In the genomic region with DNA sequence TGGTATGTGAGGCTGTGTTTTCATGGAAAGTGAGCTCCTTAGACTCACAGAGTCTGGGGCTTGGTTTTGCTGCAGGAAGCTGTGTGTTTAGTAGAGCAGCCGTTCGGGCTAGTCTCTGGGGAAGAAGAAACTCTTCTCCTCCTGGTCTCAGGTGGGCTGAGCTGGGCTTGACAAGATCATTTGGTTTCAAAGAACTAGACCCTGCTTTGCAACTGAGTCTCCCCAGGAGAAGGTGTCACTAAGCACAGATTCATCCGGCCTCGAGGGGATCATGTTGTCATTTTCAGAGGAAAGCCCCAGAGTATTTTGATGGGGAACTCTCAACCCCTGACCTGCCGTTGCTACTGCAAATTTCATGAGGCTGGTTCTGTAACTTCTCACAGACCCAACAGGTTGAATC, we compare ENCODE assay signal across 23 cellular contexts.
"Had no signal": no experiment of that assay in that cellular context is flagged by ENCODE, and none has a peak within 500 bp of the region (broad histone marks: within the 10 kb centered on the region; RNA-seq: fewer than 3 reads in every experiment).

No MANE protein-coding gene starts in this region.

- H3K36me3 ChIP-seq: breast epithelium, heart right ventricle, left ventricle myocardium inferior, neutrophil, pancreas, upper lobe of right lung, WERI-Rb-1 had no signal

- DNase-seq: activated CD4-positive, alpha-beta T cell treated with anti-CD3 and anti-CD28 coated beads, Interleukin-2, amount 10 ng/mL, durations not matched to agents 7 days and 5 days; activated CD4-positive, CD25-positive, alpha-beta regulatory T cell treated with anti-CD3 and anti-CD28 coated beads, Interleukin-2, amount 50 U/mL, for 72 hours; activated CD8-positive, alpha-beta T cell treated with anti-CD3 and anti-CD28 coated beads for 36 hours; activated naive CD4-positive, alpha-beta T cell treated with Interleukin-2 at 50 U/mL for 16 hours; activated naive CD8-positive, alpha-beta T cell treated with anti-CD3 and anti-CD28 coated beads for 36 hours; activated T-cell treated with anti-CD3 and anti-CD28 coated beads, Interleukin-2, amount 50 U/mL, for 48 hours; heart right ventricle; kidney; left ventricle myocardium inferior; mammary epithelial cell; midbrain; pancreas; psoas muscle; right cardiac atrium; stimulated activated CD4-positive, alpha-beta T cell treated with anti-CD3 and anti-CD28 coated beads, Interleukin-12 subunit alpha, Interleukin-12 subunit beta, amount 100 ng/mL, for 4 hours; stimulated activated CD4-positive, alpha-beta T cell treated with anti-CD3 and anti-CD28 coated beads, Interleukin-4, amount 100 ng/mL, for 4 hours; stimulated activated naive CD8-positive, alpha-beta T cell treated with anti-CD3 and anti-CD28 coated beads, Interleukin-15, Interleukin-2, amounts not matched to agents 100 U/mL and 50 U/mL, for 24 hours; upper lobe of right lung; WERI-Rb-1 had no signal

- H3K9me3 ChIP-seq: neutrophil, pancreas, psoas muscle, upper lobe of right lung had no signal

- H3K27ac ChIP-seq: breast epithelium, heart right ventricle, left ventricle myocardium inferior, neutrophil, pancreas, psoas muscle, upper lobe of right lung, WERI-Rb-1 had no signal

- H3K27ac Mint-ChIP-seq: activated CD4-positive, alpha-beta T cell treated with anti-CD3 and anti-CD28 coated beads, Interleukin-2, amount 10 ng/mL, durations not matched to agents 7 days and 5 days; activated CD8-positive, alpha-beta T cell treated with anti-CD3 and anti-CD28 coated beads for 36 hours; activated naive CD8-positive, alpha-beta T cell treated with anti-CD3 and anti-CD28 coated beads for 36 hours; natural killer cell treated with Interleukin-12 subunit alpha and Interleukin-12 subunit beta and Interleukin-15 and Interleukin-18, amount 100 ng/mL, for 72 hours had no signal

- H3K4me3 ChIP-seq: breast epithelium, heart right ventricle, left ventricle myocardium inferior, pancreas, psoas muscle, upper lobe of right lung had no signal

- H3K27me3 Mint-ChIP-seq: activated CD4-positive, alpha-beta T cell treated with anti-CD3 and anti-CD28 coated beads, Interleukin-2, amount 10 ng/mL, durations not matched to agents 7 days and 5 days; activated CD8-positive, alpha-beta T cell treated with anti-CD3 and anti-CD28 coated beads for 36 hours; activated naive CD8-positive, alpha-beta T cell treated with anti-CD3 and anti-CD28 coated beads for 36 hours had no signal

- H3K27me3 ChIP-seq: breast epithelium, heart right ventricle, neutrophil, pancreas, upper lobe of right lung had no signal

- ATAC-seq: activated CD8-positive, alpha-beta T cell treated with anti-CD3 and anti-CD28 coated beads for 36 hours; heart right ventricle; natural killer cell treated with Interleukin-12 subunit alpha and Interleukin-12 subunit beta and Interleukin-15 and Interleukin-18, amount 100 ng/mL, for 72 hours; pancreas; psoas muscle; right cardiac atrium; stimulated activated naive CD8-positive, alpha-beta T cell treated with anti-CD3 and anti-CD28 coated beads, Interleukin-15, Interleukin-2, amounts not matched to agents 100 U/mL and 50 U/mL, for 24 hours; upper lobe of right lung had no signal

- H3K9me3 Mint-ChIP-seq: activated CD4-positive, alpha-beta T cell treated with anti-CD3 and anti-CD28 coated beads, Interleukin-2, amount 10 ng/mL, durations not matched to agents 7 days and 5 days; activated CD8-positive, alpha-beta T cell treated with anti-CD3 and anti-CD28 coated beads for 36 hours; activated naive CD8-positive, alpha-beta T cell treated with anti-CD3 and anti-CD28 coated beads for 36 hours; central memory CD8-positive, alpha-beta T cell; natural killer cell treated with Interleukin-12 subunit alpha and Interleukin-12 subunit beta and Interleukin-15 and Interleukin-18, amount 100 ng/mL, for 72 hours had no signal

- H3K36me3 Mint-ChIP-seq: activated naive CD8-positive, alpha-beta T cell treated with anti-CD3 and anti-CD28 coated beads for 36 hours; natural killer cell treated with Interleukin-12 subunit alpha and Interleukin-12 subunit beta and Interleukin-15 and Interleukin-18, amount 100 ng/mL, for 72 hours had no signal

- H3K4me3 Mint-ChIP-seq: activated CD4-positive, alpha-beta T cell treated with anti-CD3 and anti-CD28 coated beads, Interleukin-2, amount 10 ng/mL, durations not matched to agents 7 days and 5 days; activated CD8-positive, alpha-beta T cell treated with anti-CD3 and anti-CD28 coated beads for 36 hours; activated naive CD8-positive, alpha-beta T cell treated with anti-CD3 and anti-CD28 coated beads for 36 hours; central memory CD8-positive, alpha-beta T cell; natural killer cell treated with Interleukin-12 subunit alpha and Interleukin-12 subunit beta and Interleukin-15 and Interleukin-18, amount 100 ng/mL, for 72 hours had no signal
